8 cellular contexts compared by ENCODE assay signal in genomic region chr1:32716312-32717126, GRCh38. TPM values are rescaled to one million over a fixed set of nuclear protein-coding genes. Genes with fewer than 3 reads are reported as not detected.
DNase-seq lines count a peak whose midpoint lies in the region; ATAC-seq and TF ChIP-seq lines count a peak whose summit lies in the region.

No MANE protein-coding gene starts in this region.

- peaks cover 67% of the 10 kb centered on the region for H3K27me3 Mint-ChIP-seq in activated naive CD4-positive, alpha-beta T cell treated with anti-CD3 and anti-CD28 coated beads, Interleukin-2, amount 10 ng/mL, durations not matched to agents 7 days and 5 days

- no peak overlapping the region for H3K27ac ChIP-seq in OCI-LY7 (ENCODE audit: low read depth, low read length, poor library complexity, severe bottlenecking)

- no TSS peak for BruUV-seq in OCI-LY7 (replicated peaks; lab: Mats Ljungman, UMichigan)

- intact Hi-C loops in OCI-LY7 (cut with micrococcal nuclease; ENCODE audit: unreplicated experiment) = no loop called here

- no peaks in the 10 kb centered on the region for H4K20me1 ChIP-seq in OCI-LY7 (ENCODE audit: insufficient read depth, low read length)

- H3K27ac Mint-ChIP-seq in activated naive CD4-positive, alpha-beta T cell treated with anti-CD3 and anti-CD28 coated beads, Interleukin-2, amount 10 ng/mL, durations not matched to agents 7 days and 5 days = no peak overlapping the region

- TF ChIP-seq CTCF in GM10248 (IDR thresholded peaks at IDR 0.05; ENCODE audit: control extremely low read depth, extremely low read depth, low read depth, missing control alignments) = no peak
- TF ChIP-seq CTCF in OCI-LY7 (conservative IDR thresholded peaks at IDR 0.05; ENCODE audit: low read length) = no peak

- no peaks in the 10 kb centered on the region for H3K36me3 Mint-ChIP-seq in activated naive CD4-positive, alpha-beta T cell treated with anti-CD3 and anti-CD28 coated beads, Interleukin-2, amount 10 ng/mL, durations not matched to agents 7 days and 5 days

- no peaks in the 10 kb centered on the region for H3K9me3 ChIP-seq in OCI-LY7 (ENCODE audit: low read length)

- peak overlapping the region; percentile 74; the same call in 1 of the 2 replicates for H2AFZ ChIP-seq in OCI-LY7 (ENCODE audit: low read length)

- peaks cover 14% of the 10 kb centered on the region for H3K4me1 Mint-ChIP-seq in activated naive CD4-positive, alpha-beta T cell treated with anti-CD3 and anti-CD28 coated beads, Interleukin-2, amount 10 ng/mL, durations not matched to agents 7 days and 5 days

- no peak overlapping the region for H3K4me3 ChIP-seq in OCI-LY7 (ENCODE audit: low read depth, low read length, poor library complexity, severe bottlenecking)

- POLR2A ChIA-PET in GM10248 (lab: Yijun Ruan, JAX) = interaction anchor here (0.5 to 1.3 kb wide), 2 partner anchors 66 to 196 kb away, joined by 4 read pairs; partner anchors contain the start of genes RBBP4 and ZBTB8OS
- POLR2A ChIA-PET in OCI-LY7 (lab: Charles Lee) = interaction anchor here (0.6 kb wide), 1 partner anchor 93 kb away, joined by 6 read pairs; no protein-coding TSS in a partner anchor

- DNase-seq in GM10248 (ENCODE audit: extremely low spot score) (peak; percentile 83), HuH-7 (ENCODE audit: low spot score) (peak; percentile 84), OCI-LY7 (ENCODE audit: low spot score) (peak; percentile 85), islet precursor cell (peak; percentile 98), putamen (ENCODE audit: low spot score) (no peak)
- DNase-seq in activated naive CD4-positive, alpha-beta T cell treated with anti-CD3 and anti-CD28 coated beads, Interleukin-2, amount 10 ng/mL, durations not matched to agents 7 days and 5 days = peak; percentile 80
- peak; percentile 8 for DNase-seq in stimulated activated CD8-positive, alpha-beta memory T cell treated with anti-CD3 and anti-CD28 coated beads, Interleukin-12 subunit alpha, Interleukin-12 subunit beta, amount 100 ng/mL, for 24 hours (ENCODE audit: extremely low read depth)

- H3K79me2 ChIP-seq in OCI-LY7 (ENCODE audit: insufficient read depth, low read depth, low read length) = no peaks in the 10 kb centered on the region

- no peaks in the 10 kb centered on the region for H3K36me3 ChIP-seq in OCI-LY7 (ENCODE audit: insufficient read depth, low read length)

- no peaks in the 10 kb centered on the region for H3K9me2 ChIP-seq in OCI-LY7 (ENCODE audit: insufficient read depth, low read length)

- H3K4me1 ChIP-seq in OCI-LY7 (ENCODE audit: insufficient read depth, low read length, poor library complexity, severe bottlenecking) = peaks cover 10% of the 10 kb centered on the region

- no peak overlapping the region for H3K4me3 Mint-ChIP-seq in activated naive CD4-positive, alpha-beta T cell treated with anti-CD3 and anti-CD28 coated beads, Interleukin-2, amount 10 ng/mL, durations not matched to agents 7 days and 5 days

- no peaks in the 10 kb centered on the region for H3K9me3 Mint-ChIP-seq in activated naive CD4-positive, alpha-beta T cell treated with anti-CD3 and anti-CD28 coated beads, Interleukin-2, amount 10 ng/mL, durations not matched to agents 7 days and 5 days

- CTCF ChIA-PET in GM10248 (lab: Yijun Ruan, JAX) = interaction anchor here (1.0 to 2.5 kb wide), 4 partner anchors 11 to 198 kb away, joined by 3 to 9 read pairs (median 4); no protein-coding TSS in a partner anchor
- CTCF ChIA-PET in OCI-LY7 (lab: Charles Lee; ENCODE audit: unreplicated experiment) = no interaction called here
- CTCF ChIA-PET in activated naive CD4-positive, alpha-beta T cell treated with anti-CD3 and anti-CD28 coated beads, Interleukin-2, amount 10 ng/mL, durations not matched to agents 7 days and 5 days (lab: Charles Lee) = interaction anchor here (0.8 to 10.7 kb wide), 2 partner anchors 57 to 155 kb away, joined by 3 to 204 read pairs; no protein-coding TSS in a partner anchor

- peak overlapping the region; percentile 37 for H3K4me2 ChIP-seq in OCI-LY7 (ENCODE audit: low read length)

- no peak for ATAC-seq in GM18520 (IDR thresholded peaks at IDR 0.05; ENCODE audit: unreplicated experiment)

RNA-seq across cellular contexts. Expression of gene SYNC, which starts 13.9 kb away (rescaled TPM):
- total RNA-seq in OCI-LY7 (2014; rRNA removed; shearing (Covaris generic)) = 0.09 TPM in 1 of 2 replicates, not detected in the other
- not detected in 2 replicates for total RNA-seq in OCI-LY7 (2022)
